1 cellular context compared by ENCODE assay signal in genomic region chr10:20622522-20623270, GRCh38.
TF ChIP-seq lines count a peak whose summit lies in the region.

No MANE protein-coding gene starts in this region.

TF ChIP-seq in HepG2, 621 proteins besides CTCF, POLR2A, EP300 and RAD21:
- TF ChIP-seq ARID4A (CRISPR knock-in tag; IDR thresholded peaks at IDR 0.05; ENCODE audit: borderline replicate concordance) (no peak), ZBTB21 (CRISPR knock-in tag; IDR thresholded peaks at IDR 0.05) (no peak), ZNF597 (CRISPR knock-in tag; IDR thresholded peaks at IDR 0.05) (no peak), ZNF616 (CRISPR knock-in tag; IDR thresholded peaks at IDR 0.05; ENCODE audit: low read depth) (no peak), RNF2 (conservative IDR thresholded peaks at IDR 0.05; ENCODE audit: low read depth) (no peak), ZSCAN20 (CRISPR knock-in tag; IDR thresholded peaks at IDR 0.05; ENCODE audit: borderline replicate concordance) (no peak), TFAP4 (IDR thresholded peaks at IDR 0.05; ENCODE audit: borderline replicate concordance, low read depth) (no peak), ZNF577 (CRISPR knock-in tag; IDR thresholded peaks at IDR 0.05; ENCODE audit: borderline replicate concordance, low read depth) (no peak), ZNF513 (CRISPR knock-in tag; conservative IDR thresholded peaks at IDR 0.05) (no peak), HOXA9 (CRISPR knock-in tag; IDR thresholded peaks at IDR 0.05; ENCODE audit: borderline replicate concordance) (no peak), MAF1 (CRISPR knock-in tag; IDR thresholded peaks at IDR 0.05; ENCODE audit: borderline replicate concordance) (no peak), RBM39 (IDR thresholded peaks at IDR 0.05; ENCODE audit: low read depth, low read length, poor library complexity, severe bottlenecking) (no peak), FOXO4 (CRISPR knock-in tag; conservative IDR thresholded peaks at IDR 0.05) (no peak), FOXO1 (CRISPR knock-in tag; IDR thresholded peaks at IDR 0.05) (no peak), ZBTB3 (CRISPR knock-in tag; IDR thresholded peaks at IDR 0.05; ENCODE audit: borderline replicate concordance, low read depth) (no peak), PRDM10 (CRISPR knock-in tag; IDR thresholded peaks at IDR 0.05; ENCODE audit: low read depth) (no peak)
